In the genomic region with DNA sequence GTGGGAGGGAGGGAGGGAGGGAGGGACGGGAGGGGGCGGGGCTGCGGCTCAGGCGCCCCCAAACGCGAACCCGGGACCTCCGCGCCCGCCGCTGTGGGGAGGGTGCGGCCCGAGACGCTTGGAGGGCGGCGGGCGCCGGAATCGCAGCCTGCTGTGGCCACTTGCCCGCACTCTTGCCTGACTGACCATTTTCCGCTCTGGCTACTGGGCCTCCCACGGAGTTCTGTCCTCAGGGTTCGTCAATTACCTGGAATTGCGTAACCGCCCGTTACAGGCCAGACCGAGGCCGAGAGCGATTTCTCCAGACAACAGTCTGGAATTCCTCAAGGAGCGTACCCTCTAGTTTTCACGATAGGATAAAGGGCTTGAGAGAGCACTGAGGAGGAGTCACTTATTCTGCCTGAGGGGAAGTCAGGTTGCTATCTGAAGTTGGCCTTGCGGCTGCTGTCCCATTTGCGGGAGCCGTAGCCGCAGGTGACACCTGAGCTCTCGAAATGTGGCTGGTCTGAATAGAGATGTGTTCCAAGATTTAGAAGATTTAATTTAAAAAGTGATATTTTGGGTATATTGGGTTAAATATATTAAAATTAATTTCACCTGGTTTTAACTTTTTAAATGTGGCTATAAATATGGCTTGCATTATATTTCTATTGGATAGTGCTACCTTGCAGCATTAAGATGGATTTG, we compare ENCODE assay signal across 8 cellular contexts. TPM values are rescaled to one million over a fixed set of nuclear protein-coding genes. Genes with fewer than 3 reads are reported as not detected.
DNase-seq lines count a peak whose midpoint lies in the region; ATAC-seq and TF ChIP-seq lines count a peak whose summit lies in the region.

No MANE protein-coding gene starts in this region.

- intact Hi-C loops in activated naive CD4-positive, alpha-beta T cell treated with anti-CD3 and anti-CD28 coated beads for 36 hours (cut with micrococcal nuclease) = loop anchor here (2.0 to 10.0 kb wide), 3 partner anchors 66 to 644 kb away; partner anchors contain the start of gene RPAP3
- intact Hi-C loops in ascending aorta (cut with DNase I) = loop anchor here (1.0 to 5.0 kb wide), 2 partner anchors 153 to 244 kb away; partner anchors contain the start of gene SENP1

- no peak for TF ChIP-seq CTCF in ascending aorta (IDR thresholded peaks at IDR 0.05)

- H3K27me3 ChIP-seq in ascending aorta (no peaks in the 10 kb centered on the region), iPS-15b (ENCODE audit: control insufficient read depth, insufficient read depth, low read length) (peaks cover 31% of the 10 kb centered on the region)

- no peaks in the 10 kb centered on the region for H3K9me3 Mint-ChIP-seq in activated naive CD4-positive, alpha-beta T cell treated with anti-CD3 and anti-CD28 coated beads for 36 hours

- ATAC-seq in HG02763 (IDR thresholded peaks at IDR 0.05; ENCODE audit: unreplicated experiment) = peak; percentile 12

- H3K4me1 Mint-ChIP-seq in activated naive CD4-positive, alpha-beta T cell treated with anti-CD3 and anti-CD28 coated beads for 36 hours (ENCODE audit: low read depth) = peaks cover 20% of the 10 kb centered on the region

- peak overlapping the region; percentile 80 to 87 for H3K4me3 ChIP-seq in ascending aorta
- H3K4me3 ChIP-seq in iPS-15b (ENCODE audit: low read depth, low read length) = peak overlapping the region; percentile 87
- H3K4me3 ChIP-seq in skeletal muscle cell (ENCODE audit: low read depth, low read length) = peak overlapping the region; percentile 52

- H3K36me3 ChIP-seq in ascending aorta (peaks cover 18 to 19% of the 10 kb centered on the region in 2 donors), iPS-15b (ENCODE audit: control insufficient read depth, insufficient read depth, low read length) (no peaks in the 10 kb centered on the region)

- H3K27ac ChIP-seq in ascending aorta = peak overlapping the region; percentile 91 to 98

- CTCF ChIA-PET in activated naive CD4-positive, alpha-beta T cell treated with anti-CD3 and anti-CD28 coated beads for 36 hours (lab: Charles Lee) = no interaction called here

- H3K9me3 ChIP-seq in ascending aorta (no peaks in the 10 kb centered on the region), iPS-15b (ENCODE audit: control insufficient read depth, insufficient read depth, low read length) (no peaks in the 10 kb centered on the region)

- DNase-seq in activated naive CD4-positive, alpha-beta T cell treated with anti-CD3 and anti-CD28 coated beads for 36 hours = no peak
- no peak for DNase-seq in activated naive CD4-positive, alpha-beta T cell treated with anti-CD3 and anti-CD28 coated beads, Interleukin-2, amount 50 U/mL, for 16 hours
- DNase-seq in NCI-H2196 (lab: John Stamatoyannopoulos, UW; ENCODE audit: unreplicated experiment) = peak; percentile 70
- DNase-seq in ascending aorta (ENCODE audit: low spot score in 2 of 2) = peak; percentile 18 to 86
- DNase-seq in skeletal muscle cell (ENCODE audit: low read depth) = peak; percentile 26
- DNase-seq in activated CD4-positive, alpha-beta T cell treated with anti-CD3 and anti-CD28 coated beads for 1 hour = no peak

- H3K36me3 Mint-ChIP-seq in activated naive CD4-positive, alpha-beta T cell treated with anti-CD3 and anti-CD28 coated beads for 36 hours (ENCODE audit: low read depth) = peaks cover 8% of the 10 kb centered on the region

- peak overlapping the region; percentile 50 for H3K27ac Mint-ChIP-seq in activated naive CD4-positive, alpha-beta T cell treated with anti-CD3 and anti-CD28 coated beads for 36 hours

- peak overlapping the region; percentile 37 for H3K9ac ChIP-seq in iPS-15b (ENCODE audit: low read depth, low read length)

- H3K4me3 Mint-ChIP-seq in activated naive CD4-positive, alpha-beta T cell treated with anti-CD3 and anti-CD28 coated beads for 36 hours = peak overlapping the region; percentile 75

- H3K27me3 Mint-ChIP-seq in activated naive CD4-positive, alpha-beta T cell treated with anti-CD3 and anti-CD28 coated beads for 36 hours (ENCODE audit: low read depth) = no peaks in the 10 kb centered on the region

- peaks cover 0 to 5% of the 10 kb centered on the region in 2 donors for H3K4me1 ChIP-seq in ascending aorta
- peaks cover 3% of the 10 kb centered on the region for H3K4me1 ChIP-seq in iPS-15b (ENCODE audit: control insufficient read depth, insufficient read depth, low read length)

RNA-seq across cellular contexts. Expression of gene ZNF641, which starts 0.4 kb away (rescaled TPM):
- total RNA-seq in activated naive CD4-positive, alpha-beta T cell treated with anti-CD3 and anti-CD28 coated beads for 36 hours = 1 to 10 TPM; 3.5 to 6.0 TPM
- total RNA-seq in ascending aorta = 10.9 TPM

Comparison
In these comparisons a context has a peak if more than half of its experiments do, and no peak if none do; other contexts are left out.
1. DNase-seq: peak in NCI-H2196 (single experiment), ascending aorta (2 of 2) and skeletal muscle cell (single experiment); none in activated naive CD4-positive, alpha-beta T cell treated with anti-CD3 and anti-CD28 coated beads for 36 hours (single experiment), activated naive CD4-positive, alpha-beta T cell treated with anti-CD3 and anti-CD28 coated beads, Interleukin-2, amount 50 U/mL, for 16 hours (single experiment) and activated CD4-positive, alpha-beta T cell treated with anti-CD3 and anti-CD28 coated beads for 1 hour (single experiment).
2. Peak in every context shown above with its lines, with median percentiles within 50 percentile points of each other: H3K4me3 ChIP-seq.